In genomic region chr6:81787313-81788068, GRCh38 we compare ENCODE assay signal across 11 cellular contexts. TPM values are rescaled to one million over a fixed set of nuclear protein-coding genes. Genes with fewer than 3 reads are reported as not detected.
DNase-seq lines count a peak whose midpoint lies in the region; ATAC-seq and TF ChIP-seq lines count a peak whose summit lies in the region.
"Had no signal": no experiment of that assay in that cellular context is flagged by ENCODE, and none has a peak within 500 bp of the region (broad histone marks: within the 10 kb centered on the region; RNA-seq: fewer than 3 reads in every experiment).

No MANE protein-coding gene starts in this region.

- H3K4me1 ChIP-seq in right atrium auricular region = peaks cover 0 to 13% of the 10 kb centered on the region in 2 donors

- intact Hi-C loops in Right ventricle myocardium superior (cut with DNase I) = no loop called here

- CTCF ChIA-PET in activated CD4-positive, alpha-beta memory T cell treated with anti-CD3 and anti-CD28 coated beads, Interleukin-2, amount 10 ng/mL, durations not matched to agents 7 days and 5 days (lab: Charles Lee) = no interaction called here

- no peaks in the 10 kb centered on the region for H3K27me3 Mint-ChIP-seq in type B pancreatic cell
- peaks cover 2% of the 10 kb centered on the region for H3K27me3 Mint-ChIP-seq in activated CD4-positive, alpha-beta memory T cell treated with anti-CD3 and anti-CD28 coated beads, Interleukin-2, amount 10 ng/mL, durations not matched to agents 7 days and 5 days

- no peak overlapping the region for H3K4me3 ChIP-seq in right atrium auricular region
- H3K4me3 ChIP-seq: skin epidermis, upper lobe of left lung had no signal

- ATAC-seq in Right ventricle myocardium superior (ENCODE audit: poor library complexity) (peak; percentile 56), left lobe of liver (peak; percentile 86), GM18909 (IDR thresholded peaks at IDR 0.05; ENCODE audit: poor library complexity, unreplicated experiment) (no peak)

- TF ChIP-seq CTCF in right atrium auricular region (IDR thresholded peaks at IDR 0.05) (no peak), type B pancreatic cell (conservative IDR thresholded peaks at IDR 0.05) (no peak)

- POLR2A ChIA-PET in activated CD4-positive, alpha-beta memory T cell treated with anti-CD3 and anti-CD28 coated beads, Interleukin-2, amount 10 ng/mL, durations not matched to agents 7 days and 5 days (lab: Charles Lee) = no interaction called here

- no peaks in the 10 kb centered on the region for H3K9me3 ChIP-seq in right atrium auricular region
- H3K9me3 ChIP-seq: upper lobe of left lung had no signal

- peak overlapping the region; percentile 15 for H3K27ac Mint-ChIP-seq in type B pancreatic cell
- H3K27ac Mint-ChIP-seq in activated CD4-positive, alpha-beta memory T cell treated with anti-CD3 and anti-CD28 coated beads, Interleukin-2, amount 10 ng/mL, durations not matched to agents 7 days and 5 days = no peak overlapping the region

- no peak overlapping the region for H3K27ac ChIP-seq in right atrium auricular region
- H3K27ac ChIP-seq: skin epidermis, upper lobe of left lung had no signal

- no peaks in the 10 kb centered on the region for H3K36me3 ChIP-seq in right atrium auricular region
- H3K36me3 ChIP-seq: upper lobe of left lung had no signal

- peaks cover 18% of the 10 kb centered on the region for H3K4me1 Mint-ChIP-seq in type B pancreatic cell (ENCODE audit: unreplicated experiment)
- no peaks in the 10 kb centered on the region for H3K4me1 Mint-ChIP-seq in activated CD4-positive, alpha-beta memory T cell treated with anti-CD3 and anti-CD28 coated beads, Interleukin-2, amount 10 ng/mL, durations not matched to agents 7 days and 5 days

- peaks cover 9% of the 10 kb centered on the region for H3K9me3 Mint-ChIP-seq in type B pancreatic cell
- no peaks in the 10 kb centered on the region for H3K9me3 Mint-ChIP-seq in activated CD4-positive, alpha-beta memory T cell treated with anti-CD3 and anti-CD28 coated beads, Interleukin-2, amount 10 ng/mL, durations not matched to agents 7 days and 5 days

- DNase-seq in Right ventricle myocardium superior (no peak), right atrium auricular region (ENCODE audit: low spot score) (no peak), astrocyte of the hippocampus (ENCODE audit: low read depth, low spot score) (peak; percentile 48), left lobe of liver (ENCODE audit: low spot score) (no peak), type B pancreatic cell (ENCODE audit: extremely low spot score, unreplicated experiment) (no peak), amniotic stem cell (lab: John Stamatoyannopoulos, UW) (no peak)
- DNase-seq in activated CD4-positive, alpha-beta memory T cell treated with anti-CD3 and anti-CD28 coated beads, Interleukin-2, amount 10 ng/mL, durations not matched to agents 7 days and 5 days = no peak
- DNase-seq: NCI-H1694 treated with DMSO at 0.1 percent for 48 hours, upper lobe of left lung had no signal

- no peak overlapping the region for H3K4me3 Mint-ChIP-seq in type B pancreatic cell
- H3K4me3 Mint-ChIP-seq in activated CD4-positive, alpha-beta memory T cell treated with anti-CD3 and anti-CD28 coated beads, Interleukin-2, amount 10 ng/mL, durations not matched to agents 7 days and 5 days = no peak overlapping the region

- no peaks in the 10 kb centered on the region for H3K27me3 ChIP-seq in right atrium auricular region
- H3K27me3 ChIP-seq: upper lobe of left lung had no signal

- H3K36me3 Mint-ChIP-seq in type B pancreatic cell = no peaks in the 10 kb centered on the region
- H3K36me3 Mint-ChIP-seq in activated CD4-positive, alpha-beta memory T cell treated with anti-CD3 and anti-CD28 coated beads, Interleukin-2, amount 10 ng/mL, durations not matched to agents 7 days and 5 days (ENCODE audit: low read depth) = no peaks in the 10 kb centered on the region

RNA-seq across cellular contexts. Expression of gene TENT5A, which starts 35.0 kb away (rescaled TPM):
- total RNA-seq in Right ventricle myocardium superior = 53.5 TPM
- 10 to 100 TPM; 21.1 to 22.0 TPM for total RNA-seq in right atrium auricular region
- 7.8 TPM for total RNA-seq in left lobe of liver
- 23.0 and 50.9 TPM in 2 replicates for total RNA-seq in type B pancreatic cell (ENCODE audit: low replicate concordance)
- total RNA-seq in activated CD4-positive, alpha-beta memory T cell treated with anti-CD3 and anti-CD28 coated beads, Interleukin-2, amount 10 ng/mL, durations not matched to agents 7 days and 5 days = 1 to 10 TPM; 2.0 TPM
